In the genomic region with DNA sequence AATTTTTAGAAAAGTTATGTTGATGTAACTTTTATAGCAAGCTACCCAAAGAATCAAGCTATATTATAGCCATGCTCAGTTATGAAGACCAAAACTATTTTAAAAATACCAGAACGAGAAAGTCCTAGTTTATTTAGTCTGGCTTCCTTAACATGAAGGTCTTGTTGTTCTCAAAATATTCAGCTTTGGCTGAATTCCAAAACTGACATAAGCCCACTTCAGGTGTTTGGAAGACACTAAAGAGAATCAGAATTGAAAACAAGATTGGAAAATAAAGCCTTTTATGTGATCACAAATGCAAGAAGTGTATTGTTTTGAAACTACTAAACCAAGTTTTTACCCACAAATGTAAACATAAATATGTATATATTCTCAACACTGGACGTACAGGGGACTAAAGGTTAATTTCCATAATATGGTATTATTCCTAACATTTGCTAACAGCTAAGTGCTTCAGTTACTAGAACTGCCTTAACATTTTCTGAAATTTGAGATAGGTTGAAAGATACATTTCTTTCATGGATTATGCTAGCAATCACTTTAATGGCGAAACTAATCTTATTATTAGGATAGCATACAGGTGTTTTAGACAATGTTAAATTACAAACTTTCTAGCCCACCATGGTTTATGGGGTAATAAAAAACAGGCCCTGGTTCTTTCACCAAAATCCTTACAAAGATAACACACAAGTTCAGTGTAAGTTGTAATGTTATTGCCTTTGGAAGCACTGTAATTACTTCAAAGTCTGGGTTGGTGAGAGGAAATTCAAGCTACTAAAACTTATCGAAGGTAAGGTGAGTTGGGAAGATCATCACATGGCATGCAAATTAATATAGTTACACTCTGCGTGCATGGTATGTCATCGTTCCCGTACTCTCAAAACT, we compare ENCODE assay signal across 9 cellular contexts. TPM values are rescaled to one million over a fixed set of nuclear protein-coding genes. Genes with fewer than 3 reads are reported as not detected.
DNase-seq lines count a peak whose midpoint lies in the region; ATAC-seq, FAIRE-seq and TF ChIP-seq lines count a peak whose summit lies in the region.
"Had no signal": no experiment of that assay in that cellular context is flagged by ENCODE, and none has a peak within 500 bp of the region (broad histone marks: within the 10 kb centered on the region; RNA-seq: fewer than 3 reads in every experiment).

No MANE protein-coding gene starts in this region.

- H3K9me3 Mint-ChIP-seq in T-helper 2 cell treated with Interferon-gamma antibody and Interleukin-4, amounts not matched to agents 5 μg/mL and 100 μg/mL, for 36 hours = peaks cover 4% of the 10 kb centered on the region
- H3K9me3 Mint-ChIP-seq in activated T-helper 2 cell treated with anti-CD3 and anti-CD28 coated beads, Interferon-gamma antibody, Interleukin-2, Interleukin-4, amounts not matched to agents 10 μg/mL and 5 μg/mL and 100 μg/mL, durations not matched to agents 14 hours and 24 hours and 36 hours = no peaks in the 10 kb centered on the region

- peaks cover 7 to 9% of the 10 kb centered on the region in 2 donors for H3K4me1 ChIP-seq in kidney (ENCODE audit: control insufficient read depth in 1 of 2, insufficient read depth in 1 of 2, low read depth in 1 of 2, low read length in 2 of 2)

- no peak for FAIRE-seq in kidney (lab: Jason Lieb, UNC)
- FAIRE-seq: G401.6 had no signal

- peak overlapping the region; percentile 89 to 96 for H3K4me3 ChIP-seq in kidney (ENCODE audit: low read length in 2 of 2)

- no peak for TF ChIP-seq CTCF in kidney (IDR thresholded peaks at IDR 0.05; ENCODE audit: borderline replicate concordance, extremely low read depth, insufficient read depth)

- peak overlapping the region; percentile 19 to 76 for H3K9ac ChIP-seq in kidney (ENCODE audit: low read length in 2 of 2)

- peak overlapping the region; percentile 88 for H3K27ac Mint-ChIP-seq in T-helper 2 cell treated with Interferon-gamma antibody and Interleukin-4, amounts not matched to agents 5 μg/mL and 100 μg/mL, for 36 hours
- H3K27ac Mint-ChIP-seq in activated T-helper 2 cell treated with anti-CD3 and anti-CD28 coated beads, Interferon-gamma antibody, Interleukin-2, Interleukin-4, amounts not matched to agents 10 μg/mL and 5 μg/mL and 100 μg/mL, durations not matched to agents 14 hours and 24 hours and 36 hours = peak overlapping the region; percentile 73

- H3K36me3 Mint-ChIP-seq in T-helper 2 cell treated with Interferon-gamma antibody and Interleukin-4, amounts not matched to agents 5 μg/mL and 100 μg/mL, for 36 hours (ENCODE audit: low read depth) = peaks cover 33% of the 10 kb centered on the region
- H3K36me3 Mint-ChIP-seq in activated T-helper 2 cell treated with anti-CD3 and anti-CD28 coated beads, Interferon-gamma antibody, Interleukin-2, Interleukin-4, amounts not matched to agents 10 μg/mL and 5 μg/mL and 100 μg/mL, durations not matched to agents 14 hours and 24 hours and 36 hours (ENCODE audit: low read depth) = peaks cover 10% of the 10 kb centered on the region

- intact Hi-C loops in activated T-helper 2 cell treated with anti-CD3 and anti-CD28 coated beads, Interferon-gamma antibody, Interleukin-2, Interleukin-4, amounts not matched to agents 10 μg/mL and 5 μg/mL and 100 μg/mL, durations not matched to agents 14 hours and 24 hours and 36 hours (cut with micrococcal nuclease) = loop anchor here (1.0 to 5.0 kb wide), 2 partner anchors 8 to 88 kb away; no protein-coding TSS in a partner anchor
- intact Hi-C loops in kidney (cut with DNase I) = loop anchor here (10.0 kb wide), 2 partner anchors 146 to 206 kb away; no protein-coding TSS in a partner anchor

- H3K9me3 ChIP-seq in kidney (ENCODE audit: control insufficient read depth in 1 of 2, low read length in 2 of 2) = no peaks in the 10 kb centered on the region

- H3K27ac ChIP-seq in kidney (ENCODE audit: low read depth in 2 of 2, low read length in 2 of 2) (peak overlapping the region; percentile 77 to 99), temporal lobe (ENCODE audit: low read depth, low read length) (peak overlapping the region; percentile 61)

- no peaks in the 10 kb centered on the region for H3K36me3 ChIP-seq in kidney (ENCODE audit: control insufficient read depth in 1 of 2, insufficient read depth in 2 of 2, low read length in 2 of 2)

- H3K4me1 Mint-ChIP-seq in T-helper 2 cell treated with Interferon-gamma antibody and Interleukin-4, amounts not matched to agents 5 μg/mL and 100 μg/mL, for 36 hours (ENCODE audit: low read depth) = peaks cover 44% of the 10 kb centered on the region
- H3K4me1 Mint-ChIP-seq in activated T-helper 2 cell treated with anti-CD3 and anti-CD28 coated beads, Interferon-gamma antibody, Interleukin-2, Interleukin-4, amounts not matched to agents 10 μg/mL and 5 μg/mL and 100 μg/mL, durations not matched to agents 14 hours and 24 hours and 36 hours (ENCODE audit: low read depth) = peaks cover 40% of the 10 kb centered on the region

- no peak for DNase-seq in T-helper 2 cell treated with Interferon-gamma antibody and Interleukin-4, amounts not matched to agents 5 μg/mL and 100 μg/mL, for 36 hours (ENCODE audit: low spot score)
- DNase-seq in T-helper 2 cell (no peak), kidney (no peak)
- no peak for DNase-seq in activated T-helper 2 cell treated with anti-CD3 and anti-CD28 coated beads, Interferon-gamma antibody, Interleukin-2, Interleukin-4, amounts not matched to agents 10 μg/mL and 5 μg/mL and 100 μg/mL, durations not matched to agents 14 hours and 24 hours and 36 hours (ENCODE audit: low spot score)
- no peak for DNase-seq in stimulated activated CD4-positive, alpha-beta T cell treated with anti-CD3 and anti-CD28 coated beads, Interleukin-1b, Interleukin-23, amount 100 ng/mL, for 48 hours

- ATAC-seq in GM21723 (IDR thresholded peaks at IDR 0.05; ENCODE audit: unreplicated experiment) = no peak
- ATAC-seq in GM21786 (IDR thresholded peaks at IDR 0.05; ENCODE audit: unreplicated experiment) = no peak

- H3K27me3 Mint-ChIP-seq in T-helper 2 cell treated with Interferon-gamma antibody and Interleukin-4, amounts not matched to agents 5 μg/mL and 100 μg/mL, for 36 hours (ENCODE audit: low read depth) = peaks cover 3% of the 10 kb centered on the region
- peaks cover 2% of the 10 kb centered on the region for H3K27me3 Mint-ChIP-seq in activated T-helper 2 cell treated with anti-CD3 and anti-CD28 coated beads, Interferon-gamma antibody, Interleukin-2, Interleukin-4, amounts not matched to agents 10 μg/mL and 5 μg/mL and 100 μg/mL, durations not matched to agents 14 hours and 24 hours and 36 hours (ENCODE audit: low read depth)

- H3K4me3 Mint-ChIP-seq in T-helper 2 cell treated with Interferon-gamma antibody and Interleukin-4, amounts not matched to agents 5 μg/mL and 100 μg/mL, for 36 hours = peak overlapping the region; percentile 97
- H3K4me3 Mint-ChIP-seq in activated T-helper 2 cell treated with anti-CD3 and anti-CD28 coated beads, Interferon-gamma antibody, Interleukin-2, Interleukin-4, amounts not matched to agents 10 μg/mL and 5 μg/mL and 100 μg/mL, durations not matched to agents 14 hours and 24 hours and 36 hours (ENCODE audit: low read depth) = peak overlapping the region; percentile 84

RNA-seq across cellular contexts. Expression of gene MAP3K5, which starts 1.6 kb away (rescaled TPM):
- 6.1 and 6.5 TPM in 2 replicates for total RNA-seq in activated T-helper 2 cell treated with anti-CD3 and anti-CD28 coated beads, Interferon-gamma antibody, Interleukin-2, Interleukin-4, amounts not matched to agents 10 μg/mL and 5 μg/mL and 100 μg/mL, durations not matched to agents 14 hours and 24 hours and 36 hours
- 32.9 TPM for total RNA-seq in kidney
- 5.9 TPM for polyA plus RNA-seq in kidney (ENCODE audit: insufficient read depth, low read depth, low replicate concordance)
- 12.0 TPM for total RNA-seq in temporal lobe

RNA-seq across cellular contexts. Expression of gene PEX7, which starts 31.7 kb away (rescaled TPM):
- total RNA-seq in activated T-helper 2 cell treated with anti-CD3 and anti-CD28 coated beads, Interferon-gamma antibody, Interleukin-2, Interleukin-4, amounts not matched to agents 10 μg/mL and 5 μg/mL and 100 μg/mL, durations not matched to agents 14 hours and 24 hours and 36 hours = 4.1 and 4.2 TPM in 2 replicates
- total RNA-seq in kidney = 10.6 TPM
- polyA plus RNA-seq in kidney (ENCODE audit: insufficient read depth, low read depth, low replicate concordance) = 21.3 TPM
- total RNA-seq in temporal lobe = 6.6 TPM
